In the genomic region with DNA sequence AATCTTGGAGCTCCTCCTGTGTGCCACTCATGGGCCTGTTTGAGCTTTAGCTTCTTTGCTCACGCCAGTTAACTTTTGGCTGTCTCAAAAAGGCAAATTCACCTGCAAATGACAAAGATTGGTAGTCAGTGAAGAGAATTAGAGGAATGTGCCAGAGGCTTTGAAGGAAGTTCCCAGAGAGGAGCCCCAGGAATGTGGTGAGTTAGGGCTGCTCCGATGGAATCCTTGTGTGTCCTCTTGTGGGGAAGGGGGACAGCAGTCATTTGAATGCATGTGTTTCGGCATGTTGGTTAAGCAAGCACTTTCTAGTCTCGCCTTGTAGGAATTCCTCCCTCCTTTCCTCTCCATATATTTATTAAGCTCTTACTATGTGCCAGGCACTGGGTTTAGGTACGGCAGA, we compare ENCODE assay signal across 20 cellular contexts.
DNase-seq lines count a peak whose midpoint lies in the region; ATAC-seq, FAIRE-seq and TF ChIP-seq lines count a peak whose summit lies in the region.
"Had no signal": no experiment of that assay in that cellular context is flagged by ENCODE, and none has a peak within 500 bp of the region (broad histone marks: within the 10 kb centered on the region; RNA-seq: fewer than 3 reads in every experiment).

No MANE protein-coding gene starts in this region.

- no peak overlapping the region for H3K27ac ChIP-seq in H1 (ENCODE audit: low read depth, low read length)
- no peak overlapping the region for H3K27ac ChIP-seq in osteoblast (ENCODE audit: low read depth, low read length)
- H3K27ac ChIP-seq: 22Rv1, BLaER1, C4-2B had no signal

- H2AFZ ChIP-seq in H1 (ENCODE audit: low read length) (no peak overlapping the region), osteoblast (ENCODE audit: low read length) (no peak overlapping the region)

- no peaks in the 10 kb centered on the region for H4K20me1 ChIP-seq in H1 (replicated peaks in 1 of 2; ENCODE audit: control insufficient read depth in 1 of 2, insufficient read depth in 2 of 2, low read length in 2 of 2)
- H4K20me1 ChIP-seq in osteoblast (ENCODE audit: insufficient read depth, low read length): no peaks in the 10 kb centered on the region

- H3K27me3 ChIP-seq in H1 (replicated peaks in 1 of 4; ENCODE audit: control insufficient read depth in 3 of 4, extremely low read depth in 1 of 4, insufficient read depth in 3 of 4, low read length in 3 of 4) (no peaks in the 10 kb centered on the region), osteoblast (ENCODE audit: insufficient read depth, low read length) (peaks cover 3% of the 10 kb centered on the region)

- no peak overlapping the region for H3K14ac ChIP-seq in H1 (ENCODE audit: insufficient read length)

- H3K4me2 ChIP-seq in H1 (ENCODE audit: insufficient read depth in 1 of 2, low read depth in 2 of 2, low read length in 2 of 2) (no peak overlapping the region), osteoblast (ENCODE audit: insufficient read depth, low read length) (no peak overlapping the region)
- H3K4me2 ChIP-seq: BLaER1 had no signal

- WGBS in H1 (ENCODE audit: extremely low coverage in 1 of 2, insufficient coverage in 1 of 2, insufficient read length in 1 of 2, insufficient replicate concordance in 2 of 2, low coverage in 1 of 2, low lambda C conversion rate in 2 of 2, missing lambda C conversion rate in 1 of 2), 2 experiments: 78% methylated on average over 4 of the region's 5 CpGs; no CpG with 5 or more reads in 1 of the 2 experiments

- H3K23ac ChIP-seq in H1 (ENCODE audit: insufficient read length): no peak overlapping the region

- H2BK12ac ChIP-seq in H1 (ENCODE audit: low read depth, low read length): no peak overlapping the region

- H3K9me3 ChIP-seq in H1 (ENCODE audit: insufficient read depth in 2 of 2, low read depth in 1 of 2, low read length in 1 of 2): no peaks in the 10 kb centered on the region; a peak in 1 of 4 replicates
- H3K9me3 ChIP-seq in osteoblast (ENCODE audit: low read depth, low read length): no peaks in the 10 kb centered on the region
- H3K9me3 ChIP-seq: Caco-2 had no signal

- H3K79me2 ChIP-seq in H1 (ENCODE audit: control insufficient read depth in 1 of 2, insufficient read depth in 2 of 2, low read length in 2 of 2): no peaks in the 10 kb centered on the region
- H3K79me2 ChIP-seq in osteoblast (ENCODE audit: insufficient read depth, low read length): no peaks in the 10 kb centered on the region

- H3K79me1 ChIP-seq in H1 (ENCODE audit: low read depth, low read length): no peaks in the 10 kb centered on the region

- no peaks in the 10 kb centered on the region for H3K23me2 ChIP-seq in H1 (ENCODE audit: low read depth, low read length)

- H3K4ac ChIP-seq in H1 (replicated peaks; ENCODE audit: insufficient read length, low read depth, low read length): no peak overlapping the region

- TF ChIP-seq POLR2A in H1 (IDR thresholded peaks at IDR 0.05; ENCODE audit: control extremely low read depth in 1 of 2, low read depth in 2 of 2, low read length in 2 of 2): no peak

- CTCF ChIA-PET in H1 (lab: Charles Lee; ENCODE audit: partially characterized antibody): interaction anchor here (1.4 to 2.7 kb wide), 3 partner anchors 13 to 23 kb away, joined by 3 to 6 read pairs (median 5); no protein-coding TSS in a partner anchor

- no peak overlapping the region for H4K91ac ChIP-seq in H1 (replicated peaks; ENCODE audit: insufficient read length, low read length)

- no peak for ATAC-seq in GM21825 (IDR thresholded peaks at IDR 0.05; ENCODE audit: unreplicated experiment)
- ATAC-seq: CD8-positive, alpha-beta T cell; GM12878 had no signal

- no peak overlapping the region for H4K5ac ChIP-seq in H1 (ENCODE audit: insufficient read length, low read depth, low read length)

- no peak overlapping the region for H3K4me3 ChIP-seq in H1 (ENCODE audit: extremely low read depth in 1 of 4, insufficient read depth in 2 of 4, low read depth in 3 of 4, low read length in 4 of 4)
- no peak overlapping the region for H3K4me3 ChIP-seq in osteoblast (ENCODE audit: insufficient read depth, low read length)
- H3K4me3 ChIP-seq: BLaER1, GM12878 had no signal

- no peak overlapping the region for H2AK5ac ChIP-seq in H1 (ENCODE audit: low read depth, low read length)

- no peak overlapping the region for H3K56ac ChIP-seq in H1 (replicated peaks; ENCODE audit: insufficient read length, low read depth, low read length)

- TF ChIP-seq CTCF in H1 (IDR thresholded peaks at IDR 0.05; ENCODE audit: control extremely low read depth in 1 of 3, insufficient read depth in 1 of 3, low read depth in 1 of 3, low read length in 3 of 3): no peak
- no peak for TF ChIP-seq CTCF in osteoblast (IDR thresholded peaks at IDR 0.05; ENCODE audit: extremely low read depth, low read depth, low read length)

- H3K18ac ChIP-seq in H1 (ENCODE audit: extremely low read depth, low read length): no peak overlapping the region

- H3K9ac ChIP-seq in H1 (replicated peaks in 1 of 4; ENCODE audit: extremely low read depth in 1 of 4, low read depth in 3 of 4, low read length in 3 of 4): no peak overlapping the region
- H3K9ac ChIP-seq: BLaER1 had no signal

- FAIRE-seq in H1 (lab: Jason Lieb, UNC): peak; percentile 36
- FAIRE-seq: A204.1, GM12878 had no signal

- no peak overlapping the region for H2BK20ac ChIP-seq in H1 (ENCODE audit: low read length)

- H2BK15ac ChIP-seq in H1 (ENCODE audit: low read length): no peak overlapping the region

- DNase-seq in ELF-1 (ENCODE audit: low read depth, low spot score) (peak; percentile 44), H1 (ENCODE audit: low read depth in 1 of 2, low spot score in 2 of 2) (no peak), osteoblast (ENCODE audit: insufficient read length, low spot score, missing footprints) (peak; percentile 10), ureter (ENCODE audit: low spot score) (no peak)
- no peak for DNase-seq in stimulated activated CD4-positive, alpha-beta T cell treated with anti-CD3 and anti-CD28 coated beads, Interleukin-1b, Interleukin-23, amount 100 ng/mL, for 48 hours
- DNase-seq: Caco-2; CD4-positive, CD25-positive, alpha-beta regulatory T cell; CD8-positive, alpha-beta T cell; DMS153; DND-41; GDM1; GOT3; H7; HCEC 1CT had no signal

- no peak overlapping the region for H2BK120ac ChIP-seq in H1 (replicated peaks; ENCODE audit: low read depth, low read length)

- H2BK5ac ChIP-seq in H1 (ENCODE audit: low read depth, low read length): no peak overlapping the region

- no peak for TF ChIP-seq RAD21 in H1 (IDR thresholded peaks at IDR 0.05 in 1 of 2, conservative IDR thresholded peaks at IDR 0.05 in 1 of 2; ENCODE audit: low read depth in 2 of 2, low read length in 2 of 2)

- TF ChIP-seq EP300 in H1 (IDR thresholded peaks at IDR 0.05; ENCODE audit: borderline replicate concordance in 1 of 2, low read depth in 2 of 2, low read length in 2 of 2): no peak

- H3K4me1 ChIP-seq in H1 (replicated peaks in 1 of 4; ENCODE audit: control insufficient read depth in 3 of 4, insufficient read depth in 4 of 4, low read length in 3 of 4) (no peaks in the 10 kb centered on the region), osteoblast (ENCODE audit: insufficient read depth, low read length) (no peaks in the 10 kb centered on the region)
- H3K4me1 ChIP-seq: BLaER1, Caco-2 had no signal

- H4K8ac ChIP-seq in H1 (ENCODE audit: extremely low read depth, insufficient read depth, low read length): no peak overlapping the region

- peaks cover 0 to 5% (median 1%) of the 10 kb centered on the region in 4 experiments; a peak in 3 of 8 replicates for H3K36me3 ChIP-seq in H1 (ENCODE audit: control insufficient read depth in 2 of 4, insufficient read depth in 4 of 4, low read length in 3 of 4)
- no peaks in the 10 kb centered on the region for H3K36me3 ChIP-seq in osteoblast (ENCODE audit: insufficient read depth, low read length)

- POLR2A ChIA-PET in H1 (lab: Charles Lee; ENCODE audit: partially characterized antibody): no interaction called here

TF ChIP-seq in H1, 55 proteins besides CTCF, POLR2A, EP300 and RAD21:
- no peak for TF ChIP-seq SUZ12 (IDR thresholded peaks at IDR 0.05; ENCODE audit: low read length)
- TF ChIP-seq, protein P1, sequence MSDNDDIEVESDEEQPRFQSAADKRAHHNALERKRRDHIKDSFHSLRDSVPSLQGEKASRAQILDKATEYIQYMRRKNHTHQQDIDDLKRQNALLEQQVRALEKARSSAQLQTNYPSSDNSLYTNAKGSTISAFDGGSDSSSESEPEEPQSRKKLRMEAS (IDR thresholded peaks at IDR 0.05): no peak
- TF ChIP-seq CEBPB (IDR thresholded peaks at IDR 0.05; ENCODE audit: low read depth, low read length): no peak
- no peak for TF ChIP-seq SIN3A (conservative IDR thresholded peaks at IDR 0.05 in 1 of 2, IDR thresholded peaks at IDR 0.05 in 1 of 2; ENCODE audit: low read depth in 1 of 2, low read length in 2 of 2)

Comparison
In these comparisons a context has a peak if more than half of its experiments do, and no peak if none do; other contexts are left out.
1. DNase-seq: peak in ELF-1 (single experiment) and osteoblast (single experiment); none in H1 (0 of 2), ureter (single experiment) and stimulated activated CD4-positive, alpha-beta T cell treated with anti-CD3 and anti-CD28 coated beads, Interleukin-1b, Interleukin-23, amount 100 ng/mL, for 48 hours (single experiment).